Comparison of ENCODE assay signal across 15 cellular contexts in genomic region chr21:42118121-42118795, GRCh38. TPM values are rescaled to one million over a fixed set of nuclear protein-coding genes. Genes with fewer than 3 reads are reported as not detected.
DNase-seq lines count a peak whose midpoint lies in the region; FAIRE-seq and TF ChIP-seq lines count a peak whose summit lies in the region.
"Had no signal": no experiment of that assay in that cellular context is flagged by ENCODE, and none has a peak within 500 bp of the region (broad histone marks: within the 10 kb centered on the region; RNA-seq: fewer than 3 reads in every experiment).

No MANE protein-coding gene starts in this region.

- POLR2A ChIA-PET in SK-N-SH (lab: Yijun Ruan, JAX): no interaction called here

- H3K4me2 ChIP-seq in OCI-LY1 (ENCODE audit: low read length) (peak overlapping the region; percentile 82; the same call in 1 of the 2 replicates), keratinocyte (ENCODE audit: control insufficient read depth, extremely low read depth, insufficient read depth, low read depth, low read length) (no peak overlapping the region), SK-N-SH (no peak overlapping the region)
- H3K4me2 ChIP-seq: neural progenitor cell had no signal

- H3K4me1 ChIP-seq in OCI-LY1 (ENCODE audit: insufficient read depth, low read length, severe bottlenecking): peaks cover 71% of the 10 kb centered on the region
- H3K4me1 ChIP-seq in keratinocyte (ENCODE audit: control insufficient read depth, extremely low read depth, insufficient read depth, low read length): peaks cover 29% of the 10 kb centered on the region
- peaks cover 0 to 23% of the 10 kb centered on the region in 2 experiments; a peak in 1 of 4 replicates for H3K4me1 ChIP-seq in SK-N-SH (ENCODE audit: control insufficient read depth in 1 of 2, insufficient read depth in 2 of 2, low read depth in 1 of 2, low read length in 1 of 2)
- H3K4me1 ChIP-seq: neural progenitor cell had no signal

- 62% methylated on average over 6 of the region's 9 CpGs for WGBS in SK-N-SH (ENCODE audit: low lambda C conversion rate)

- H3K36me3 ChIP-seq in OCI-LY1 (ENCODE audit: insufficient read depth, low read length) (peaks cover 7% of the 10 kb centered on the region; the same call in 1 of the 2 replicates), keratinocyte (ENCODE audit: control insufficient read depth in 2 of 2, extremely low read depth in 1 of 2, insufficient read depth in 2 of 2, low read length in 2 of 2) (no peaks in the 10 kb centered on the region), SK-N-SH (replicated peaks in 1 of 2; ENCODE audit: control insufficient read depth in 1 of 2, insufficient read depth in 2 of 2, low read length in 1 of 2) (no peaks in the 10 kb centered on the region)
- H3K36me3 ChIP-seq: neural progenitor cell had no signal

- no peak for TF ChIP-seq RAD21 in SK-N-SH (IDR thresholded peaks at IDR 0.05; ENCODE audit: low read length)

- TF ChIP-seq CTCF in OCI-LY1 (IDR thresholded peaks at IDR 0.05; ENCODE audit: low read length): no peak
- TF ChIP-seq CTCF in keratinocyte (optimal IDR thresholded peaks at IDR 0.05 in 1 of 3, IDR thresholded peaks at IDR 0.05 in 1 of 3, conservative IDR thresholded peaks at IDR 0.05 in 1 of 3; ENCODE audit: extremely low read depth in 1 of 3, insufficient read depth in 2 of 3, low read length in 3 of 3): no peak
- no peak for TF ChIP-seq CTCF in SK-N-SH (IDR thresholded peaks at IDR 0.05)

- H3K27me3 ChIP-seq in OCI-LY1 (ENCODE audit: insufficient read depth, low read length) (peaks cover 14% of the 10 kb centered on the region; the same call in 1 of the 2 replicates), keratinocyte (ENCODE audit: control insufficient read depth, extremely low read depth, insufficient read depth, low read length) (peaks cover 17% of the 10 kb centered on the region), SK-N-SH (ENCODE audit: insufficient read depth) (peaks cover 19% of the 10 kb centered on the region)

- peak overlapping the region; percentile 44; the same call in 1 of the 2 replicates for H3K9ac ChIP-seq in OCI-LY1 (ENCODE audit: low read length)
- no peak overlapping the region for H3K9ac ChIP-seq in keratinocyte (ENCODE audit: control insufficient read depth, extremely low read depth, insufficient read depth, low read length)
- H3K9ac ChIP-seq in SK-N-SH: no peak overlapping the region
- H3K9ac ChIP-seq: neural progenitor cell had no signal

- H3K9me3 ChIP-seq in OCI-LY1 (ENCODE audit: low read length): no peaks in the 10 kb centered on the region
- no peaks in the 10 kb centered on the region for H3K9me3 ChIP-seq in keratinocyte (ENCODE audit: control insufficient read depth, low read depth, low read length)
- H3K9me3 ChIP-seq in SK-N-SH: no peaks in the 10 kb centered on the region

- no peak for TF ChIP-seq EP300 in SK-N-SH (IDR thresholded peaks at IDR 0.05; ENCODE audit: borderline replicate concordance in 1 of 2, low read depth in 1 of 2, low read length in 1 of 2)

- H3K9me2 ChIP-seq in OCI-LY1 (ENCODE audit: low read depth, low read length) (no peaks in the 10 kb centered on the region), SK-N-SH (no peaks in the 10 kb centered on the region)

- dilution Hi-C loops in keratinocyte (cut with MboI; ENCODE audit: extremely low pct_ligation_motif_present, low sequenced_read_pairs): no loop called here

- peak overlapping the region; percentile 35 for H3K4me3 ChIP-seq in OCI-LY1 (ENCODE audit: low read depth, low read length, poor library complexity, severe bottlenecking)
- H3K4me3 ChIP-seq in keratinocyte (ENCODE audit: control insufficient read depth in 2 of 3, extremely low read depth in 1 of 3, insufficient read depth in 2 of 3, low read depth in 1 of 3, low read length in 3 of 3): no peak overlapping the region
- no peak overlapping the region for H3K4me3 ChIP-seq in SK-N-SH (ENCODE audit: low read depth in 2 of 2, low read length in 1 of 2)
- H3K4me3 ChIP-seq: neural progenitor cell had no signal

- no peaks in the 10 kb centered on the region for H3F3A ChIP-seq in OCI-LY1 (ENCODE audit: insufficient read depth, low read length)
- peaks cover 10% of the 10 kb centered on the region for H3F3A ChIP-seq in SK-N-SH (replicated peaks; ENCODE audit: insufficient read depth)

- peaks cover 2% of the 10 kb centered on the region for H3K9me1 ChIP-seq in keratinocyte (ENCODE audit: control insufficient read depth, extremely low read depth, insufficient read depth, low read length)

- peak; percentile 39 for DNase-seq in NCI-H1092 treated with DMSO at 0.1 percent for 48 hours (lab: John Stamatoyannopoulos, UW)
- DNase-seq in NCI-H1092 (lab: John Stamatoyannopoulos, UW): no peak
- peak; percentile 70 for DNase-seq in KG1 (lab: John Stamatoyannopoulos, UW)
- no peak for DNase-seq in keratinocyte (ENCODE audit: low read depth, low spot score)
- DNase-seq in SK-N-SH: no peak
- no peak for DNase-seq in mesenteric fat pad (ENCODE audit: low spot score)
- no peak for DNase-seq in NCI-H1105 (lab: John Stamatoyannopoulos, UW)
- DNase-seq: NCI-H2171 had no signal

- H2AFZ ChIP-seq in OCI-LY1 (ENCODE audit: low read length) (no peak overlapping the region), keratinocyte (ENCODE audit: control insufficient read depth, low read length) (no peak overlapping the region), SK-N-SH (ENCODE audit: low read depth) (no peak overlapping the region)
- H2AFZ ChIP-seq: neural progenitor cell had no signal

- FAIRE-seq in keratinocyte (lab: Jason Lieb, UNC): peak; percentile 23
- FAIRE-seq: endometrium had no signal

- H4K20me1 ChIP-seq in OCI-LY1 (ENCODE audit: insufficient read depth, low read length) (no peaks in the 10 kb centered on the region), keratinocyte (ENCODE audit: control insufficient read depth, extremely low read depth, insufficient read depth, low read length) (no peaks in the 10 kb centered on the region), SK-N-SH (ENCODE audit: insufficient read depth) (no peaks in the 10 kb centered on the region)

- CTCF ChIA-PET in SK-N-SH (lab: Yijun Ruan, JAX): interaction anchor here (0.7 to 3.9 kb wide), 52 partner anchors 9 to 506 kb away, joined by 3 to 56 read pairs (median 5); partner anchors contain the start of gene PRDM15

- H3K27ac ChIP-seq in OCI-LY1 (ENCODE audit: low read depth, low read length, poor library complexity, severe bottlenecking) (peak overlapping the region; percentile 95), keratinocyte (ENCODE audit: control insufficient read depth, insufficient read depth, low read length) (no peak overlapping the region), SK-N-SH (ENCODE audit: low read depth in 2 of 2, low read length in 1 of 2) (no peak overlapping the region)
- H3K27ac ChIP-seq: neural progenitor cell had no signal

- H3K79me2 ChIP-seq in OCI-LY1 (ENCODE audit: insufficient read depth, low read length) (no peaks in the 10 kb centered on the region), keratinocyte (ENCODE audit: control insufficient read depth, insufficient read depth, low read length) (no peaks in the 10 kb centered on the region), SK-N-SH (ENCODE audit: insufficient read depth) (no peaks in the 10 kb centered on the region)

TF ChIP-seq in SK-N-SH, 30 proteins besides CTCF, POLR2A, EP300 and RAD21 (continues in another document):
- TF ChIP-seq FOSL2 (IDR thresholded peaks at IDR 0.05; ENCODE audit: borderline replicate concordance, low read depth) (no peak), MXI1 (IDR thresholded peaks at IDR 0.05; ENCODE audit: low read depth, low read length) (no peak), FOXM1 (IDR thresholded peaks at IDR 0.05; ENCODE audit: low read depth) (no peak), MEF2A (IDR thresholded peaks at IDR 0.05; ENCODE audit: borderline replicate concordance, low read depth) (no peak), TEAD4 (IDR thresholded peaks at IDR 0.05; ENCODE audit: borderline replicate concordance, insufficient read depth) (no peak)
- TF ChIP-seq, protein P1, sequence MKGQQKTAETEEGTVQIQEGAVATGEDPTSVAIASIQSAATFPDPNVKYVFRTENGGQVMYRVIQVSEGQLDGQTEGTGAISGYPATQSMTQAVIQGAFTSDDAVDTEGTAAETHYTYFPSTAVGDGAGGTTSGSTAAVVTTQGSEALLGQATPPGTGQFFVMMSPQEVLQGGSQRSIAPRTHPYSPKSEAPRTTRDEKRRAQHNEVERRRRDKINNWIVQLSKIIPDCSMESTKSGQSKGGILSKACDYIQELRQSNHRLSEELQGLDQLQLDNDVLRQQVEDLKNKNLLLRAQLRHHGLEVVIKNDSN (IDR thresholded peaks at IDR 0.05; ENCODE audit: borderline replicate concordance, low read depth): no peak
- TF ChIP-seq, protein P2, sequence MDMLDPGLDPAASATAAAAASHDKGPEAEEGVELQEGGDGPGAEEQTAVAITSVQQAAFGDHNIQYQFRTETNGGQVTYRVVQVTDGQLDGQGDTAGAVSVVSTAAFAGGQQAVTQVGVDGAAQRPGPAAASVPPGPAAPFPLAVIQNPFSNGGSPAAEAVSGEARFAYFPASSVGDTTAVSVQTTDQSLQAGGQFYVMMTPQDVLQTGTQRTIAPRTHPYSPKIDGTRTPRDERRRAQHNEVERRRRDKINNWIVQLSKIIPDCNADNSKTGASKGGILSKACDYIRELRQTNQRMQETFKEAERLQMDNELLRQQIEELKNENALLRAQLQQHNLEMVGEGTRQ (IDR thresholded peaks at IDR 0.05; ENCODE audit: borderline replicate concordance, low read depth, low read length): no peak
- TF ChIP-seq, protein P3, sequence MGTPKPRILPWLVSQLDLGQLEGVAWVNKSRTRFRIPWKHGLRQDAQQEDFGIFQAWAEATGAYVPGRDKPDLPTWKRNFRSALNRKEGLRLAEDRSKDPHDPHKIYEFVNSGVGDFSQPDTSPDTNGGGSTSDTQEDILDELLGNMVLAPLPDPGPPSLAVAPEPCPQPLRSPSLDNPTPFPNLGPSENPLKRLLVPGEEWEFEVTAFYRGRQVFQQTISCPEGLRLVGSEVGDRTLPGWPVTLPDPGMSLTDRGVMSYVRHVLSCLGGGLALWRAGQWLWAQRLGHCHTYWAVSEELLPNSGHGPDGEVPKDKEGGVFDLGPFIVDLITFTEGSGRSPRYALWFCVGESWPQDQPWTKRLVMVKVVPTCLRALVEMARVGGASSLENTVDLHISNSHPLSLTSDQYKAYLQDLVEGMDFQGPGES (IDR thresholded peaks at IDR 0.05; ENCODE audit: low read depth, low read length): no peak

RNA-seq across cellular contexts. Expression of gene UMODL1, which starts 47.1 kb away (rescaled TPM):
- polyA plus RNA-seq in keratinocyte (0.03 TPM in 1 of 3 replicates, not detected in the others), SK-N-SH (2012; rRNA removed) (not detected in 2 replicates)
- polyA plus RNA-seq in keratinocyte (2011; ENCODE audit: low read depth): not detected
- polyA plus RNA-seq in keratinocyte (2011; cell fraction: cytosol; rRNA removed): not detected in 2 replicates
- not detected in 2 replicates for polyA plus RNA-seq in keratinocyte (2011; cell fraction: nucleus; rRNA removed)
- polyA plus RNA-seq in keratinocyte (2012; ENCODE audit: low replicate concordance): not detected in 2 replicates
- polyA minus RNA-seq in keratinocyte: not detected in 3 replicates
- polyA minus RNA-seq in keratinocyte (2011; cell fraction: cytosol; rRNA and poly(A)+ RNA removed): not detected
- not detected in 2 replicates for polyA minus RNA-seq in keratinocyte (2011; cell fraction: nucleus; rRNA and poly(A)+ RNA removed)
- polyA plus RNA-seq in SK-N-SH (2012; cell fraction: cytosol; rRNA removed): not detected in 2 replicates
- polyA plus RNA-seq in SK-N-SH (2012; cell fraction: nucleus; rRNA removed): not detected in 2 replicates
- not detected for total RNA-seq in mesenteric fat pad
- total RNA-seq: activated CD4-positive, alpha-beta T cell treated with anti-CD3 and anti-CD28 coated beads, Interleukin-2, amount 10 ng/mL, durations not matched to agents 24 days and 14 days; fibroblast of villous mesenchyme; left cardiac atrium had no signal
- polyA plus RNA-seq: aorta had no signal

Comparison
In these comparisons a context has a peak if more than half of its experiments do, and no peak if none do; other contexts are left out.
1. DNase-seq: peak in NCI-H1092 treated with DMSO at 0.1 percent for 48 hours (single experiment) and KG1 (single experiment); none in NCI-H1092 (single experiment), keratinocyte (single experiment), SK-N-SH (single experiment), mesenteric fat pad (single experiment) and NCI-H1105 (single experiment).